In the genomic region with DNA sequence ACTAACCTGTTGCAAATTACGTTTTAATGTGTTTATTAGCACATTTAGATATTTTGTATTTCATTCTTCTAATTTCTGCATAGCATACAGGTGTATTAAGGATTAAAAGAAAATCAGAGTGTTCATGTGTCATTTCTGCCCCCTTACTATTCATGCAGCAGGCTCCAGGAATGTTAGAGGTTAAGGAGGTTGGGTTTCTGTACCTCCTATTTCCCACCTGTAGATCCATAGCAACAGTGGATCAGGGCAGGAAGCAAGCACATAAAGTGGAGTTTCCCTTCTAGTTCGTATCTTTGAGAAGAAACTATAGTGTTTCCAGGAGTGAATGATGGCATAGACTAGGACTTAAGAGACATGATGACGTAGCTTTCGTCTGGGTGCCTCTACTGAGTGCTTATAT, we compare ENCODE assay signal across 10 cellular contexts.
"Had no signal": no experiment of that assay in that cellular context is flagged by ENCODE, and none has a peak within 500 bp of the region (broad histone marks: within the 10 kb centered on the region; RNA-seq: fewer than 3 reads in every experiment).

No MANE protein-coding gene starts in this region.

- H3K9me3 ChIP-seq: HAP-1 had no signal

- H3K27ac Mint-ChIP-seq: GM23338, H9, HFFc6 had no signal

- H3K27ac ChIP-seq: GM23248 had no signal

- H3K4me1 ChIP-seq: HAP-1 had no signal

- H3K4me3 Mint-ChIP-seq: GM23338, H9, HFFc6 had no signal

- DNase-seq: GM23248, GOT3, H7, H9, HCEC 1CT, HFFc6 had no signal

- FAIRE-seq: H1, H54 had no signal

- H3K9me3 Mint-ChIP-seq: GM23338, H9, HFFc6 had no signal

- H3K4me3 ChIP-seq: GM23248, GM23338, HAP-1 had no signal
